ENCODE assay signal across 29 cellular contexts in genomic region chr4:105181259-105181658, GRCh38. TPM values are rescaled to one million over a fixed set of nuclear protein-coding genes. Genes with fewer than 3 reads are reported as not detected.
DNase-seq lines count a peak whose midpoint lies in the region; ATAC-seq, FAIRE-seq and TF ChIP-seq lines count a peak whose summit lies in the region.
"Had no signal": no experiment of that assay in that cellular context is flagged by ENCODE, and none has a peak within 500 bp of the region (broad histone marks: within the 10 kb centered on the region; RNA-seq: fewer than 3 reads in every experiment).

No MANE protein-coding gene starts in this region.

- H3K9me3 Mint-ChIP-seq in GM23338 (no peaks in the 10 kb centered on the region), glutamatergic neuron (ENCODE audit: unreplicated experiment) (no peaks in the 10 kb centered on the region)

- H3K36me3 Mint-ChIP-seq in GM23338 (ENCODE audit: low read depth) (no peaks in the 10 kb centered on the region), glutamatergic neuron (ENCODE audit: unreplicated experiment) (no peaks in the 10 kb centered on the region)

- no peak overlapping the region for H2AFZ ChIP-seq in GM23338

- H3K27ac ChIP-seq in GM23338 (ENCODE audit: low read depth) (no peak overlapping the region), neutrophil (peak overlapping the region; percentile 34)
- H3K27ac ChIP-seq: BLaER1 treated with 17β-estradiol and CSF1 and Interleukin-3, amounts not matched to agents 10 nM and 100 nM; epithelial cell of prostate; pancreas had no signal

- no peak for TF ChIP-seq CTCF in GM23338 (conservative IDR thresholded peaks at IDR 0.05; ENCODE audit: low read depth in 2 of 2)
- no peak for TF ChIP-seq CTCF in neutrophil (IDR thresholded peaks at IDR 0.05)
- TF ChIP-seq CTCF in glutamatergic neuron (IDR thresholded peaks at IDR 0.05; ENCODE audit: partially characterized antibody, unreplicated experiment): no peak

- H3K4me3 Mint-ChIP-seq in GM23338: no peak overlapping the region
- no peak overlapping the region for H3K4me3 Mint-ChIP-seq in glutamatergic neuron (ENCODE audit: unreplicated experiment)
- H3K4me3 Mint-ChIP-seq: activated CD4-positive, alpha-beta T cell treated with anti-CD3 and anti-CD28 coated beads, Interleukin-2, amount 10 ng/mL, durations not matched to agents 24 days and 14 days; naive thymus-derived CD4-positive, alpha-beta T cell had no signal

- no peaks in the 10 kb centered on the region for H3K79me2 ChIP-seq in GM23338 (replicated peaks; ENCODE audit: insufficient read depth)

- H3K9me2 ChIP-seq in GM23338 (ENCODE audit: insufficient read depth): no peaks in the 10 kb centered on the region

- no peaks in the 10 kb centered on the region for H3K27me3 ChIP-seq in GM23338 (ENCODE audit: insufficient read depth)
- no peaks in the 10 kb centered on the region for H3K27me3 ChIP-seq in neutrophil
- H3K27me3 ChIP-seq: BLaER1 treated with 17β-estradiol and CSF1 and Interleukin-3, amounts not matched to agents 10 nM and 100 nM; pancreas; right atrium auricular region had no signal

- H3F3A ChIP-seq in GM23338 (replicated peaks; ENCODE audit: low read depth): no peaks in the 10 kb centered on the region

- H3K4me1 Mint-ChIP-seq in GM23338: no peaks in the 10 kb centered on the region
- H3K4me1 Mint-ChIP-seq in glutamatergic neuron (ENCODE audit: low read depth, unreplicated experiment): peaks cover 14% of the 10 kb centered on the region

- no peaks in the 10 kb centered on the region for H3K9me3 ChIP-seq in neutrophil
- H3K9me3 ChIP-seq: pancreas, right atrium auricular region had no signal

- H4K20me1 ChIP-seq in GM23338 (replicated peaks; ENCODE audit: insufficient read depth): no peaks in the 10 kb centered on the region; the same call in 1 of the 2 replicates

- no peaks in the 10 kb centered on the region for H3K27me3 Mint-ChIP-seq in GM23338 (ENCODE audit: insufficient read depth, low read depth, poor library complexity)
- no peaks in the 10 kb centered on the region for H3K27me3 Mint-ChIP-seq in glutamatergic neuron (ENCODE audit: unreplicated experiment)
- H3K27me3 Mint-ChIP-seq: activated CD4-positive, alpha-beta T cell treated with anti-CD3 and anti-CD28 coated beads, Interleukin-2, amount 10 ng/mL, durations not matched to agents 24 days and 14 days; naive thymus-derived CD4-positive, alpha-beta T cell had no signal

- FAIRE-seq in urothelium cell line (lab: Jason Lieb, UNC): no peak

- no peak overlapping the region for H3K4me2 ChIP-seq in GM23338
- H3K4me2 ChIP-seq: BLaER1 treated with 17β-estradiol and CSF1 and Interleukin-3, amounts not matched to agents 10 nM and 100 nM had no signal

- H3K27ac Mint-ChIP-seq in GM23338: no peak overlapping the region
- H3K27ac Mint-ChIP-seq in glutamatergic neuron (ENCODE audit: unreplicated experiment): no peak overlapping the region
- H3K27ac Mint-ChIP-seq: activated CD4-positive, alpha-beta T cell treated with anti-CD3 and anti-CD28 coated beads, Interleukin-2, amount 10 ng/mL, durations not matched to agents 24 days and 14 days; activated naive CD4-positive, alpha-beta T cell treated with anti-CD3 and anti-CD28 coated beads, Interleukin-2, amount 50 U/mL, for 72 hours had no signal

- DNase-seq in GM23338 (ENCODE audit: low spot score) (peak; percentile 61), OCI-M1 (lab: John Stamatoyannopoulos, UW) (peak; percentile 26), iPS-NIHi11 (ENCODE audit: low spot score) (peak; percentile 30), glutamatergic neuron (no peak), urothelium cell line (ENCODE audit: low spot score) (no peak), GDM1 (lab: John Stamatoyannopoulos, UW) (no peak), HuH-7 (ENCODE audit: low spot score) (no peak)
- DNase-seq: activated CD4-positive, alpha-beta T cell treated with anti-CD3 and anti-CD28 coated beads, Interleukin-2, amount 10 ng/mL, durations not matched to agents 24 days and 14 days; activated effector memory CD4-positive, alpha-beta T cell treated with Interleukin-2 at 50 U/mL for 16 hours; activated T-cell treated with anti-CD3 and anti-CD28 coated beads, Interleukin-2, amount 50 U/mL, for 1 hour; anterior cingulate cortex; DMS79 treated with DMSO at 0.1 percent for 48 hours; effector CD8-positive, alpha-beta T cell; GF-D8; kidney; midbrain; naive thymus-derived CD4-positive, alpha-beta T cell; NCI-H2171; NK-92 treated with Interleukin-12 subunit alpha and Interleukin-12 subunit beta, amount 100 ng/mL, for 24 hours; pancreas; small intestine; stimulated activated naive CD8-positive, alpha-beta T cell treated with anti-CD3 and anti-CD28 coated beads, Interleukin-15, Interleukin-2, amounts not matched to agents 100 U/mL and 50 U/mL, for 24 hours; T-helper 9 cell had no signal

- H3K36me3 ChIP-seq in GM23338 (ENCODE audit: insufficient read depth) (no peaks in the 10 kb centered on the region), neutrophil (no peaks in the 10 kb centered on the region)
- H3K36me3 ChIP-seq: pancreas, right atrium auricular region had no signal

- ATAC-seq in GM23338: peak; percentile 33; the same call in 1 of the 3 replicates
- ATAC-seq: activated naive CD4-positive, alpha-beta T cell treated with anti-CD3 and anti-CD28 coated beads, Interleukin-2, amount 50 U/mL, for 72 hours; naive thymus-derived CD4-positive, alpha-beta T cell; pancreas; Right ventricle myocardium inferior; stimulated activated naive CD8-positive, alpha-beta T cell treated with anti-CD3 and anti-CD28 coated beads, Interleukin-15, Interleukin-2, amounts not matched to agents 100 U/mL and 50 U/mL, for 24 hours had no signal

- H3K4me1 ChIP-seq in GM23338 (ENCODE audit: insufficient read depth) (no peaks in the 10 kb centered on the region), neutrophil (ENCODE audit: control insufficient read depth in 1 of 2, insufficient read depth in 1 of 2, low read depth in 1 of 2, low read length in 1 of 2) (peaks cover 27 to 28% of the 10 kb centered on the region in 2 experiments)

- H3K4me3 ChIP-seq in GM23338 (no peak overlapping the region), neutrophil (ENCODE audit: low read depth in 1 of 2, low read length in 1 of 2) (no peak overlapping the region)
- H3K4me3 ChIP-seq: BLaER1 treated with 17β-estradiol and CSF1 and Interleukin-3, amounts not matched to agents 10 nM and 100 nM; pancreas; right atrium auricular region had no signal

TF ChIP-seq in GM23338, 12 proteins besides CTCF, POLR2A, EP300 and RAD21 (continues in another document):
- TF ChIP-seq ETS1 (IDR thresholded peaks at IDR 0.05) (no peak), EZH2 (IDR thresholded peaks at IDR 0.05; ENCODE audit: low read depth, unreplicated experiment) (no peak)

RNA-seq across cellular contexts. Expression of gene TET2, which starts 34.6 kb away (rescaled TPM):
- 1.8 and 2.2 TPM in 2 replicates for total RNA-seq in GM23338 (2014; rRNA removed; shearing (Covaris generic))
- 0.97 and 1.2 TPM in 2 replicates for polyA plus RNA-seq in GM23338 (2016; fragmentation: Nextera tagmentation; extraction: Ambion mirVana)
- 37.4 TPM for total RNA-seq in glutamatergic neuron (ENCODE audit: unreplicated experiment)

Comparison
In these comparisons a context has a peak if more than half of its experiments do, and no peak if none do; other contexts are left out.
1. DNase-seq: peak in GM23338 (single experiment), OCI-M1 (single experiment) and iPS-NIHi11 (single experiment); none in glutamatergic neuron (single experiment), urothelium cell line (single experiment), GDM1 (single experiment) and HuH-7 (single experiment).
2. RNA of gene TET2, which starts 34.6 kb away (total RNA-seq): 37.4 TPM in glutamatergic neuron (single experiment); 1.8 to 2.2 TPM in GM23338; every median in the first group is over 10 times any median in the second.